Comparison of ENCODE assay signal across 2 cellular contexts in the genomic region with DNA sequence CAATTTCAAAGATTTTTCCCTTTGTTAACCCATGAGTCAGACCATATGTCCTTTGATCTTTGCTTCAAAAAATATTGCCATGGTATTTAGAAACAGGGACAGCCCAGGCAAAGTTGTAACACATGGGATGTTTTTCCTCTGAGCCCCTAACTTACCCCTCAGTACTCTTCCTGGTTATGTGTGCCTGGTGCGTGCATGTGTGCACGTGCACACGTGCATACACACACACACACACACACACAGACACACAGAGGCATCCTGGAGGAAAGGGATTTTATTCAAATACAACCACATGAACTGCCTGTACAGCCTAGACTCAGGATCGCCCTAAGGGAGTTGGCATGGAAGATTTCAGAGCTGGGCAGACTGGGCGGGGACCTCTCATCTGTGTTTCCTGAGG.
TF ChIP-seq lines count a peak whose summit lies in the region.

No MANE protein-coding gene starts in this region.

TF ChIP-seq in SK-N-SH, 30 proteins besides CTCF, POLR2A, EP300 and RAD21 (continued from another document):
- TF ChIP-seq, protein P1, sequence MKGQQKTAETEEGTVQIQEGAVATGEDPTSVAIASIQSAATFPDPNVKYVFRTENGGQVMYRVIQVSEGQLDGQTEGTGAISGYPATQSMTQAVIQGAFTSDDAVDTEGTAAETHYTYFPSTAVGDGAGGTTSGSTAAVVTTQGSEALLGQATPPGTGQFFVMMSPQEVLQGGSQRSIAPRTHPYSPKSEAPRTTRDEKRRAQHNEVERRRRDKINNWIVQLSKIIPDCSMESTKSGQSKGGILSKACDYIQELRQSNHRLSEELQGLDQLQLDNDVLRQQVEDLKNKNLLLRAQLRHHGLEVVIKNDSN (IDR thresholded peaks at IDR 0.05; ENCODE audit: borderline replicate concordance, low read depth) = no peak
- TF ChIP-seq FOXM1 (IDR thresholded peaks at IDR 0.05; ENCODE audit: low read depth) (no peak), SIN3A (IDR thresholded peaks at IDR 0.05; ENCODE audit: borderline replicate concordance, low read depth, low read length) (no peak), TCF12 (IDR thresholded peaks at IDR 0.05) (no peak), POLR2AphosphoS5 (IDR thresholded peaks at IDR 0.05; ENCODE audit: low read depth, low read length) (no peak), NFIC (IDR thresholded peaks at IDR 0.05; ENCODE audit: borderline replicate concordance) (no peak), RXRA (IDR thresholded peaks at IDR 0.05; ENCODE audit: borderline replicate concordance, low read depth) (no peak), MEF2A (IDR thresholded peaks at IDR 0.05; ENCODE audit: borderline replicate concordance, low read depth) (no peak), EZH2phosphoT487 (IDR thresholded peaks at IDR 0.05; ENCODE audit: borderline replicate concordance, low read depth) (no peak)
- TF ChIP-seq, protein P2, sequence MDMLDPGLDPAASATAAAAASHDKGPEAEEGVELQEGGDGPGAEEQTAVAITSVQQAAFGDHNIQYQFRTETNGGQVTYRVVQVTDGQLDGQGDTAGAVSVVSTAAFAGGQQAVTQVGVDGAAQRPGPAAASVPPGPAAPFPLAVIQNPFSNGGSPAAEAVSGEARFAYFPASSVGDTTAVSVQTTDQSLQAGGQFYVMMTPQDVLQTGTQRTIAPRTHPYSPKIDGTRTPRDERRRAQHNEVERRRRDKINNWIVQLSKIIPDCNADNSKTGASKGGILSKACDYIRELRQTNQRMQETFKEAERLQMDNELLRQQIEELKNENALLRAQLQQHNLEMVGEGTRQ (IDR thresholded peaks at IDR 0.05; ENCODE audit: borderline replicate concordance, low read depth, low read length) = no peak
- TF ChIP-seq, protein P3, sequence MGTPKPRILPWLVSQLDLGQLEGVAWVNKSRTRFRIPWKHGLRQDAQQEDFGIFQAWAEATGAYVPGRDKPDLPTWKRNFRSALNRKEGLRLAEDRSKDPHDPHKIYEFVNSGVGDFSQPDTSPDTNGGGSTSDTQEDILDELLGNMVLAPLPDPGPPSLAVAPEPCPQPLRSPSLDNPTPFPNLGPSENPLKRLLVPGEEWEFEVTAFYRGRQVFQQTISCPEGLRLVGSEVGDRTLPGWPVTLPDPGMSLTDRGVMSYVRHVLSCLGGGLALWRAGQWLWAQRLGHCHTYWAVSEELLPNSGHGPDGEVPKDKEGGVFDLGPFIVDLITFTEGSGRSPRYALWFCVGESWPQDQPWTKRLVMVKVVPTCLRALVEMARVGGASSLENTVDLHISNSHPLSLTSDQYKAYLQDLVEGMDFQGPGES (IDR thresholded peaks at IDR 0.05; ENCODE audit: low read depth, low read length) = no peak
- TF ChIP-seq, protein P4, sequence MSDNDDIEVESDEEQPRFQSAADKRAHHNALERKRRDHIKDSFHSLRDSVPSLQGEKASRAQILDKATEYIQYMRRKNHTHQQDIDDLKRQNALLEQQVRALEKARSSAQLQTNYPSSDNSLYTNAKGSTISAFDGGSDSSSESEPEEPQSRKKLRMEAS (IDR thresholded peaks at IDR 0.05; ENCODE audit: low read depth) = no peak

TF ChIP-seq in SK-N-SH treated with all-trans-retinoic acid at 6 μM for 48 hours, 23 proteins besides CTCF, POLR2A, EP300 and RAD21 (continued from another document):
- TF ChIP-seq, protein P5, sequence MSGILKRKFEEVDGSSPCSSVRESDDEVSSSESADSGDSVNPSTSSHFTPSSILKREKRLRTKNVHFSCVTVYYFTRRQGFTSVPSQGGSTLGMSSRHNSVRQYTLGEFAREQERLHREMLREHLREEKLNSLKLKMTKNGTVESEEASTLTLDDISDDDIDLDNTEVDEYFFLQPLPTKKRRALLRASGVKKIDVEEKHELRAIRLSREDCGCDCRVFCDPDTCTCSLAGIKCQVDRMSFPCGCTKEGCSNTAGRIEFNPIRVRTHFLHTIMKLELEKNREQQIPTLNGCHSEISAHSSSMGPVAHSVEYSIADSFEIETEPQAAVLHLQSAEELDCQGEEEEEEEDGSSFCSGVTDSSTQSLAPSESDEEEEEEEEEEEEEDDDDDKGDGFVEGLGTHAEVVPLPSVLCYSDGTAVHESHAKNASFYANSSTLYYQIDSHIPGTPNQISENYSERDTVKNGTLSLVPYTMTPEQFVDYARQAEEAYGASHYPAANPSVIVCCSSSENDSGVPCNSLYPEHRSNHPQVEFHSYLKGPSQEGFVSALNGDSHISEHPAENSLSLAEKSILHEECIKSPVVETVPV (CRISPR knock-in tag; IDR thresholded peaks at IDR 0.05) = no peak
- TF ChIP-seq ISL1 (CRISPR knock-in tag; IDR thresholded peaks at IDR 0.05) = no peak
- no peak for TF ChIP-seq ZC3H10 (CRISPR knock-in tag; IDR thresholded peaks at IDR 0.05)
- TF ChIP-seq GLIS3 (CRISPR knock-in tag; IDR thresholded peaks at IDR 0.05) = no peak
- no peak for TF ChIP-seq RARB (CRISPR knock-in tag; IDR thresholded peaks at IDR 0.05)
TF ChIP-seq in SK-N-SH treated with all-trans-retinoic acid at 6 μM for 48 hours: peak in this region for 0.
